In the genomic region with DNA sequence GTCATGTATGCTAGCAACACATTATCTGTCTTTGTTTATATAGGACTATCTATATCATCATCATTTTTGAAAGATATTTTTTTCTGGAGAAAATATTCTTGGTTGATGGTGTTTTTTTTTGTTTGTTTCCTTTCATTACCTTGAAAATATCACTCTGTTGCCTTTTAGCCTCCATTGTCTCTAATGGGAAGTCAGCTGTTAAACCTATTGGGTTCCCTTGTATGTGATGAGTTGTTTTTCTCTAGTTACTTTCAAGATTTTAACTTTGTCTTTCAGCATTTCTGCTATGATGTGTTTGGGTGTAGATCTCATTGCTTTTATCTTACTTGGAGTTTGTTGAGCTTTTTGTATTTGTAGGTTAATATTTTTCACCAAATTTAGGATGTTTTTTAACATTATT, we compare ENCODE assay signal across 36 cellular contexts.
"Had no signal": no experiment of that assay in that cellular context is flagged by ENCODE, and none has a peak within 500 bp of the region (broad histone marks: within the 10 kb centered on the region; RNA-seq: fewer than 3 reads in every experiment).

No MANE protein-coding gene starts in this region.

- H3K4me3 Mint-ChIP-seq: activated CD4-positive, alpha-beta memory T cell treated with anti-CD3 and anti-CD28 coated beads, Interleukin-2, amount 10 ng/mL, durations not matched to agents 7 days and 5 days; activated CD4-positive, alpha-beta T cell treated with anti-CD3 and anti-CD28 coated beads for 36 hours; activated CD4-positive, alpha-beta T cell treated with anti-CD3 and anti-CD28 coated beads, Interleukin-2, amount 10 ng/mL, durations not matched to agents 7 days and 5 days; activated CD8-positive, alpha-beta memory T cell treated with anti-CD3 and anti-CD28 coated beads, Interleukin-2, amount 10 ng/mL, durations not matched to agents 7 days and 5 days; activated CD8-positive, alpha-beta T cell treated with anti-CD3 and anti-CD28 coated beads, Interleukin-2, amount 10 ng/mL, durations not matched to agents 7 days and 5 days; activated naive CD4-positive, alpha-beta T cell treated with anti-CD3 and anti-CD28 coated beads, Interleukin-2, amount 10 ng/mL, durations not matched to agents 7 days and 5 days; activated naive CD4-positive, alpha-beta T cell treated with anti-CD3 and anti-CD28 coated beads, Interleukin-2, amount 50 U/mL, for 24 hours; activated naive CD8-positive, alpha-beta T cell; activated naive CD8-positive, alpha-beta T cell treated with anti-CD3 and anti-CD28 coated beads, Interleukin-2, amount 10 ng/mL, durations not matched to agents 7 days and 5 days; activated naive CD8-positive, alpha-beta T cell treated with anti-CD3 and anti-CD28 coated beads, Interleukin-2, amount 50 U/mL, for 24 hours; activated T-cell treated with anti-CD3 and anti-CD28 coated beads, Interleukin-2, amount 50 U/mL, for 24 hours; T-helper 1 cell treated with Interleukin-12 subunit alpha and Interleukin-12 subunit beta and Interleukin-4 antibody, amounts not matched to agents 30 μg/mL and 1 μg/mL, for 36 hours; T-helper 2 cell treated with Interferon-gamma antibody and Interleukin-4, amounts not matched to agents 5 μg/mL and 100 μg/mL, for 36 hours had no signal

- H3K4me3 ChIP-seq: body of pancreas, breast epithelium had no signal

- ATAC-seq: activated CD4-positive, alpha-beta T cell treated with anti-CD3 and anti-CD28 coated beads for 36 hours; activated CD4-positive, CD25-positive, alpha-beta regulatory T cell treated with anti-CD3 and anti-CD28 coated beads, Interleukin-2, amount 50 U/mL, for 24 hours; activated CD8-positive, alpha-beta memory T cell treated with anti-CD3 and anti-CD28 coated beads, Interleukin-2, amount 10 ng/mL, durations not matched to agents 7 days and 5 days; activated CD8-positive, alpha-beta T cell treated with anti-CD3 and anti-CD28 coated beads, Interleukin-2, amount 10 ng/mL, durations not matched to agents 7 days and 5 days; activated naive CD8-positive, alpha-beta T cell treated with anti-CD3 and anti-CD28 coated beads, Interleukin-2, amount 50 U/mL, for 24 hours; body of pancreas had no signal

- H3K36me3 ChIP-seq: brain microvascular endothelial cell, breast epithelium had no signal

- H3K4me1 Mint-ChIP-seq: activated CD4-positive, alpha-beta memory T cell treated with anti-CD3 and anti-CD28 coated beads, Interleukin-2, amount 10 ng/mL, durations not matched to agents 7 days and 5 days; activated CD4-positive, alpha-beta T cell treated with anti-CD3 and anti-CD28 coated beads for 36 hours; activated CD4-positive, alpha-beta T cell treated with anti-CD3 and anti-CD28 coated beads, Interleukin-2, amount 10 ng/mL, durations not matched to agents 7 days and 5 days; activated CD8-positive, alpha-beta memory T cell treated with anti-CD3 and anti-CD28 coated beads, Interleukin-2, amount 10 ng/mL, durations not matched to agents 7 days and 5 days; activated naive CD4-positive, alpha-beta T cell treated with anti-CD3 and anti-CD28 coated beads, Interleukin-2, amount 10 ng/mL, durations not matched to agents 7 days and 5 days; activated naive CD8-positive, alpha-beta T cell treated with anti-CD3 and anti-CD28 coated beads, Interleukin-2, amount 10 ng/mL, durations not matched to agents 7 days and 5 days; activated naive CD8-positive, alpha-beta T cell treated with anti-CD3 and anti-CD28 coated beads, Interleukin-2, amount 50 U/mL, for 24 hours had no signal

- H3K27ac ChIP-seq: body of pancreas, brain microvascular endothelial cell, breast epithelium, VCaP had no signal

- H3K36me3 Mint-ChIP-seq: activated CD8-positive, alpha-beta memory T cell treated with anti-CD3 and anti-CD28 coated beads, Interleukin-2, amount 10 ng/mL, durations not matched to agents 7 days and 5 days; activated naive CD8-positive, alpha-beta T cell treated with anti-CD3 and anti-CD28 coated beads, Interleukin-2, amount 10 ng/mL, durations not matched to agents 7 days and 5 days had no signal

- H3K4me1 ChIP-seq: body of pancreas, breast epithelium had no signal

- H3K9me3 ChIP-seq: body of pancreas had no signal

- FAIRE-seq: TTC549 had no signal

- H3K27ac Mint-ChIP-seq: activated CD4-positive, alpha-beta memory T cell treated with anti-CD3 and anti-CD28 coated beads, Interleukin-2, amount 10 ng/mL, durations not matched to agents 7 days and 5 days; activated CD4-positive, alpha-beta T cell treated with anti-CD3 and anti-CD28 coated beads for 36 hours; activated CD4-positive, alpha-beta T cell treated with anti-CD3 and anti-CD28 coated beads, Interleukin-2, amount 10 ng/mL, durations not matched to agents 7 days and 5 days; activated CD8-positive, alpha-beta memory T cell treated with anti-CD3 and anti-CD28 coated beads, Interleukin-2, amount 10 ng/mL, durations not matched to agents 7 days and 5 days; activated CD8-positive, alpha-beta T cell treated with anti-CD3 and anti-CD28 coated beads, Interleukin-2, amount 10 ng/mL, durations not matched to agents 7 days and 5 days; activated naive CD4-positive, alpha-beta T cell treated with anti-CD3 and anti-CD28 coated beads, Interleukin-2, amount 10 ng/mL, durations not matched to agents 7 days and 5 days; activated naive CD4-positive, alpha-beta T cell treated with anti-CD3 and anti-CD28 coated beads, Interleukin-2, amount 50 U/mL, for 24 hours; activated naive CD8-positive, alpha-beta T cell; activated naive CD8-positive, alpha-beta T cell treated with anti-CD3 and anti-CD28 coated beads, Interleukin-2, amount 10 ng/mL, durations not matched to agents 7 days and 5 days; activated naive CD8-positive, alpha-beta T cell treated with anti-CD3 and anti-CD28 coated beads, Interleukin-2, amount 50 U/mL, for 24 hours; activated T-cell treated with anti-CD3 and anti-CD28 coated beads, Interleukin-2, amount 50 U/mL, for 24 hours; activated T-helper 2 cell treated with anti-CD3 and anti-CD28 coated beads, Interferon-gamma antibody, Interleukin-2, Interleukin-4, amounts not matched to agents 10 μg/mL and 5 μg/mL and 100 μg/mL, durations not matched to agents 14 hours and 24 hours and 36 hours; T-helper 1 cell treated with Interleukin-12 subunit alpha and Interleukin-12 subunit beta and Interleukin-4 antibody, amounts not matched to agents 30 μg/mL and 1 μg/mL, for 36 hours; T-helper 2 cell treated with Interferon-gamma antibody and Interleukin-4, amounts not matched to agents 5 μg/mL and 100 μg/mL, for 36 hours had no signal

- H3K27me3 ChIP-seq: body of pancreas, brain microvascular endothelial cell had no signal

- H3K27me3 Mint-ChIP-seq: activated CD4-positive, alpha-beta memory T cell treated with anti-CD3 and anti-CD28 coated beads, Interleukin-2, amount 10 ng/mL, durations not matched to agents 7 days and 5 days; activated CD4-positive, alpha-beta T cell treated with anti-CD3 and anti-CD28 coated beads for 36 hours; activated CD4-positive, alpha-beta T cell treated with anti-CD3 and anti-CD28 coated beads, Interleukin-2, amount 10 ng/mL, durations not matched to agents 7 days and 5 days; activated CD8-positive, alpha-beta memory T cell treated with anti-CD3 and anti-CD28 coated beads, Interleukin-2, amount 10 ng/mL, durations not matched to agents 7 days and 5 days; activated naive CD4-positive, alpha-beta T cell treated with anti-CD3 and anti-CD28 coated beads, Interleukin-2, amount 10 ng/mL, durations not matched to agents 7 days and 5 days; activated naive CD4-positive, alpha-beta T cell treated with anti-CD3 and anti-CD28 coated beads, Interleukin-2, amount 50 U/mL, for 24 hours; activated naive CD8-positive, alpha-beta T cell; activated naive CD8-positive, alpha-beta T cell treated with anti-CD3 and anti-CD28 coated beads, Interleukin-2, amount 10 ng/mL, durations not matched to agents 7 days and 5 days; activated naive CD8-positive, alpha-beta T cell treated with anti-CD3 and anti-CD28 coated beads, Interleukin-2, amount 50 U/mL, for 24 hours had no signal

- DNase-seq: activated CD4-positive, alpha-beta memory T cell treated with anti-CD3 and anti-CD28 coated beads, Interleukin-2, amount 10 ng/mL, durations not matched to agents 7 days and 5 days; activated CD4-positive, alpha-beta T cell treated with anti-CD3 and anti-CD28 coated beads for 1 hour; activated CD4-positive, alpha-beta T cell treated with anti-CD3 and anti-CD28 coated beads for 36 hours; activated CD4-positive, alpha-beta T cell treated with anti-CD3 and anti-CD28 coated beads for 48 hours; activated CD4-positive, alpha-beta T cell treated with anti-CD3 and anti-CD28 coated beads, Interleukin-2, amount 10 ng/mL, durations not matched to agents 7 days and 5 days; activated CD4-positive, alpha-beta T cell treated with anti-CD3 and anti-CD28 coated beads, Interleukin-2, amount 50 U/mL, for 48 hours; activated CD4-positive, CD25-positive, alpha-beta regulatory T cell; activated CD8-positive, alpha-beta memory T cell treated with anti-CD3 and anti-CD28 coated beads for 24 hours; activated CD8-positive, alpha-beta memory T cell treated with anti-CD3 and anti-CD28 coated beads, Interleukin-2, amount 10 ng/mL, durations not matched to agents 7 days and 5 days; activated CD8-positive, alpha-beta memory T cell treated with anti-CD3 and anti-CD28 coated beads, Interleukin-2, amount 50 U/mL, for 48 hours; activated CD8-positive, alpha-beta T cell treated with anti-CD3 and anti-CD28 coated beads, Interleukin-2, amount 10 ng/mL, durations not matched to agents 7 days and 5 days; activated effector memory CD4-positive, alpha-beta T cell treated with Interleukin-2 at 50 U/mL for 16 hours; activated gamma-delta T cell; activated naive CD4-positive, alpha-beta T cell treated with anti-CD3 and anti-CD28 coated beads, Interleukin-2, amount 10 ng/mL, durations not matched to agents 7 days and 5 days; activated naive CD4-positive, alpha-beta T cell treated with Interleukin-2 at 50 U/mL for 16 hours; activated naive CD8-positive, alpha-beta T cell treated with anti-CD3 and anti-CD28 coated beads, Interleukin-2, amount 10 ng/mL, durations not matched to agents 7 days and 5 days; activated naive CD8-positive, alpha-beta T cell treated with anti-CD3 and anti-CD28 coated beads, Interleukin-2, amount 50 U/mL, for 24 hours; activated T-cell treated with anti-CD3 and anti-CD28 coated beads, Interleukin-2, amount 50 U/mL, for 24 hours; activated T-cell treated with anti-CD3 and anti-CD28 coated beads, Interleukin-2, amount 50 U/mL, for 48 hours; amniotic stem cell; aorta; body of pancreas; brain microvascular endothelial cell; central memory CD4-positive, alpha-beta T cell; T-helper 1 cell; T-helper 2 cell; T-helper 9 cell had no signal
